8 cellular contexts compared by ENCODE assay signal in genomic region chr7:6482307-6482706, GRCh38. TPM values are rescaled to one million over a fixed set of nuclear protein-coding genes. Genes with fewer than 3 reads are reported as not detected.
DNase-seq lines count a peak whose midpoint lies in the region; ATAC-seq, FAIRE-seq and TF ChIP-seq lines count a peak whose summit lies in the region.

No MANE protein-coding gene starts in this region.

- H3K27me3 ChIP-seq in Caco-2 (replicated peaks; ENCODE audit: control insufficient read depth, insufficient read depth, low read length) (no peaks in the 10 kb centered on the region), OCI-LY1 (ENCODE audit: insufficient read depth, low read length) (no peaks in the 10 kb centered on the region), endocrine pancreas (ENCODE audit: control insufficient read depth, insufficient read depth, low read length) (no peaks in the 10 kb centered on the region), neuron (ENCODE audit: insufficient read depth, low read length) (no peaks in the 10 kb centered on the region)

- H3K27ac ChIP-seq in OCI-LY1 (ENCODE audit: low read depth, low read length, poor library complexity, severe bottlenecking): no peak overlapping the region

- H2AFZ ChIP-seq in OCI-LY1 (ENCODE audit: low read length) (no peak overlapping the region), neuron (ENCODE audit: low read depth, low read length) (no peak overlapping the region)

- peaks cover 17% of the 10 kb centered on the region for H3K4me1 Mint-ChIP-seq in Caco-2 (ENCODE audit: low read depth, unreplicated experiment)

- intact Hi-C loops in Caco-2 (cut with micrococcal nuclease; ENCODE audit: unreplicated experiment): no loop called here

- no peaks in the 10 kb centered on the region for H3K9me2 ChIP-seq in OCI-LY1 (ENCODE audit: low read depth, low read length)

- H4K20me1 ChIP-seq in OCI-LY1 (ENCODE audit: insufficient read depth, low read length): no peaks in the 10 kb centered on the region

- peak overlapping the region; percentile 80 for H3K4me2 ChIP-seq in OCI-LY1 (ENCODE audit: low read length)

- H3K4me3 Mint-ChIP-seq in Caco-2 (ENCODE audit: unreplicated experiment): peak overlapping the region; percentile 92

- BruUV-seq in Caco-2 (replicated peaks; lab: Mats Ljungman, UMichigan): TSS peak; percentile 44

- H3K9me3 ChIP-seq in Caco-2: no peaks in the 10 kb centered on the region
- H3K9me3 ChIP-seq in OCI-LY1 (ENCODE audit: low read length): no peaks in the 10 kb centered on the region
- H3K9me3 ChIP-seq in endocrine pancreas (ENCODE audit: control insufficient read depth, low read length): no peaks in the 10 kb centered on the region
- no peaks in the 10 kb centered on the region for H3K9me3 ChIP-seq in neuron (ENCODE audit: low read length)

- H3K9ac ChIP-seq in OCI-LY1 (ENCODE audit: low read length) (peak overlapping the region; percentile 97; the same call in 1 of the 2 replicates), endocrine pancreas (ENCODE audit: control insufficient read depth, insufficient read depth, low read length) (peak overlapping the region; percentile 54)

- CTCF ChIA-PET in Caco-2 (lab: Charles Lee): no interaction called here

- no peaks in the 10 kb centered on the region for H3F3A ChIP-seq in OCI-LY1 (ENCODE audit: insufficient read depth, low read length)

- no peaks in the 10 kb centered on the region; the same call in 1 of the 2 replicates for H3K36me3 ChIP-seq in Caco-2 (ENCODE audit: control insufficient read depth, insufficient read depth, low read length)
- H3K36me3 ChIP-seq in OCI-LY1 (ENCODE audit: insufficient read depth, low read length): peaks cover 8% of the 10 kb centered on the region; the same call in 1 of the 2 replicates
- H3K36me3 ChIP-seq in endocrine pancreas (ENCODE audit: control insufficient read depth, insufficient read depth, low read length): no peaks in the 10 kb centered on the region
- peaks cover 21% of the 10 kb centered on the region for H3K36me3 ChIP-seq in neuron (ENCODE audit: insufficient read depth, low read length)

- H3K4me3 ChIP-seq in Caco-2 (ENCODE audit: low read depth, low read length) (peak overlapping the region; percentile 82), OCI-LY1 (ENCODE audit: low read depth, low read length, poor library complexity, severe bottlenecking) (peak overlapping the region; percentile 98), endocrine pancreas (ENCODE audit: control insufficient read depth, insufficient read depth, low read length) (peak overlapping the region; percentile 80), neuron (ENCODE audit: low read length) (peak overlapping the region; percentile 96)

- H3K79me2 ChIP-seq in OCI-LY1 (ENCODE audit: insufficient read depth, low read length): peaks cover 53% of the 10 kb centered on the region

- H3K27ac Mint-ChIP-seq in Caco-2 (ENCODE audit: unreplicated experiment): peak overlapping the region; percentile 86

- no peaks in the 10 kb centered on the region for H3K27me3 Mint-ChIP-seq in Caco-2 (ENCODE audit: insufficient read depth, unreplicated experiment)

- DNase-seq in Caco-2 (peak in 1 of 2 experiments; percentile 64), NCI-H446 (lab: John Stamatoyannopoulos, UW) (no peak), RCC 7860 (ENCODE audit: low spot score) (no peak)

- no peaks in the 10 kb centered on the region for H3K9me3 Mint-ChIP-seq in Caco-2 (ENCODE audit: unreplicated experiment)

- POLR2A ChIA-PET in Caco-2 (lab: Charles Lee): no interaction called here

- TF ChIP-seq CTCF in Caco-2 (IDR thresholded peaks at IDR 0.05; ENCODE audit: insufficient read depth in 1 of 2, low read depth in 1 of 2, low read length in 1 of 2, severe bottlenecking in 1 of 2, unreplicated experiment in 1 of 2) (no peak), OCI-LY1 (IDR thresholded peaks at IDR 0.05; ENCODE audit: low read length) (no peak)

- FAIRE-seq in RCC 7860 (lab: Jason Lieb, UNC): no peak

- H3K36me3 Mint-ChIP-seq in Caco-2 (ENCODE audit: insufficient read depth, unreplicated experiment): peaks cover 62% of the 10 kb centered on the region

- H3K4me1 ChIP-seq in Caco-2 (peaks cover 42% of the 10 kb centered on the region), OCI-LY1 (ENCODE audit: insufficient read depth, low read length, severe bottlenecking) (peaks cover 57% of the 10 kb centered on the region), endocrine pancreas (ENCODE audit: control insufficient read depth, insufficient read depth, low read length) (peaks cover 7% of the 10 kb centered on the region), neuron (ENCODE audit: insufficient read depth, low read length) (peaks cover 9% of the 10 kb centered on the region)

- ATAC-seq in GM21367 (IDR thresholded peaks at IDR 0.05; ENCODE audit: unreplicated experiment) (no peak), HG02678 (IDR thresholded peaks at IDR 0.05; ENCODE audit: unreplicated experiment) (no peak)

RNA-seq across cellular contexts. Expression of gene KDELR2, which starts 1.6 kb away (rescaled TPM):
- 263 and 274 TPM in 2 replicates for total RNA-seq in Caco-2 (2022)

RNA-seq across cellular contexts. Expression of gene DAGLB, which starts 34.6 kb away (rescaled TPM):
- total RNA-seq in Caco-2 (2022): 25.8 and 32.6 TPM in 2 replicates
